ENCODE assay signal across 22 cellular contexts in the genomic region with DNA sequence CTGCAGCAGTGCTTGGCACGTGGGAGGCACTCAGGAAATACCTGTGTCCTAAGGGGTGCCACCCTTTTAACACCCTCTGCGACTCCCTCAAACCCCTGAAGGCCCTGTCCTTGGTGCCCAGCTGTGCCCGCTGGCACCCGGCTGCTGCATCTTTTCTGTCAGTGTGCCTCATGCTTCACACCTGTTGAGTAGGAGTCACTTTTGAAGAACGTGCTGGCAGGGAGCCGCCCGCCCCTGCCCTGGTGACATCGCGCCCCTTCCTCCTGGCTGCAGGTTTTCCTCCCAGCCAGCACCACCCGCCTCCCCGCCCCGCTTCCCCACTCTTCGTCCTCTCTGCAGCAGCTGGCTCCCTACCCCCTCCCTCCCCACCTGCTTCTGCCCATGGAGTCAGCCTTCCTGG. TPM values are rescaled to one million over a fixed set of nuclear protein-coding genes. Genes with fewer than 3 reads are reported as not detected.
DNase-seq lines count a peak whose midpoint lies in the region; ATAC-seq and TF ChIP-seq lines count a peak whose summit lies in the region.
"Had no signal": no experiment of that assay in that cellular context is flagged by ENCODE, and none has a peak within 500 bp of the region (broad histone marks: within the 10 kb centered on the region; RNA-seq: fewer than 3 reads in every experiment).

No MANE protein-coding gene starts in this region.

- peak overlapping the region; percentile 33; the same call in 1 of the 2 replicates for H3K9ac ChIP-seq in OCI-LY3 (ENCODE audit: low read length)

- no peaks in the 10 kb centered on the region for H3K79me2 ChIP-seq in OCI-LY3 (ENCODE audit: low read length)
- H3K79me2 ChIP-seq: hepatocyte had no signal

- 35 to 59% (median 42%) methylated on average over 12 to 13 of the region's 13 CpGs for WGBS in spleen, 5 donors

- peaks cover 32% of the 10 kb centered on the region for H3K4me1 ChIP-seq in OCI-LY3 (ENCODE audit: low read length)
- H3K4me1 ChIP-seq in spleen, result peaks cover 14 to 74% (median 59%) of the 10 kb centered on the region in 6 donors
- H3K4me1 ChIP-seq: BE2C had no signal

- in situ Hi-C loops in brain microvascular endothelial cell (cut with HindIII; ENCODE audit: low pct_ligation_motif_present, low sequenced_read_pairs), result no loop called here

- H3K27me3 Mint-ChIP-seq in progenitor cell of endocrine pancreas, result no peaks in the 10 kb centered on the region
- H3K27me3 Mint-ChIP-seq: activated naive CD8-positive, alpha-beta T cell treated with anti-CD3 and anti-CD28 coated beads, Interleukin-2, amount 10 ng/mL, durations not matched to agents 7 days and 5 days had no signal

- no peak for TF ChIP-seq CTCF in OCI-LY3 (IDR thresholded peaks at IDR 0.05; ENCODE audit: low read depth, low read length)
- no peak for TF ChIP-seq CTCF in spleen (IDR thresholded peaks at IDR 0.05 in 8 of 11, conservative IDR thresholded peaks at IDR 0.05 in 3 of 11)
- no peak for TF ChIP-seq CTCF in progenitor cell of endocrine pancreas (IDR thresholded peaks at IDR 0.05; ENCODE audit: unreplicated experiment)
- TF ChIP-seq CTCF in brain microvascular endothelial cell (IDR thresholded peaks at IDR 0.05; ENCODE audit: low read depth, low read length, missing control alignments), result no peak

- peak; percentile 5 for DNase-seq in GDM1 (lab: John Stamatoyannopoulos, UW)
- DNase-seq in spleen, result no peak
- DNase-seq in NCI-H226, result no peak
- DNase-seq in progenitor cell of endocrine pancreas (ENCODE audit: low spot score, unreplicated experiment), result no peak
- DNase-seq in brain microvascular endothelial cell, result no peak
- DNase-seq: activated CD8-positive, alpha-beta T cell treated with anti-CD3 and anti-CD28 coated beads, Interleukin-2, amount 10 ng/mL, durations not matched to agents 7 days and 5 days; BE2C; caudate nucleus; effector CD4-positive, alpha-beta T cell; HCEC 1CT; NCI-H2081; NCI-H526 treated with DMSO at 0.1 percent for 48 hours had no signal

- no peak overlapping the region for H2AFZ ChIP-seq in OCI-LY3 (ENCODE audit: low read depth, low read length)
- H2AFZ ChIP-seq: hepatocyte had no signal

- no peak for TF ChIP-seq POLR2A in spleen (IDR thresholded peaks at IDR 0.05)

- intact Hi-C loops in spleen (cut with DNase I; ENCODE audit: low total_unique reads), result no loop called here

- H3K27me3 ChIP-seq in OCI-LY3 (ENCODE audit: low read depth, low read length), result no peaks in the 10 kb centered on the region
- H3K27me3 ChIP-seq in layer of hippocampus (ENCODE audit: control insufficient read depth, insufficient read depth, low read length), result no peaks in the 10 kb centered on the region
- H3K27me3 ChIP-seq in spleen (replicated peaks in 1 of 7), result no peaks in the 10 kb centered on the region
- H3K27me3 ChIP-seq in brain microvascular endothelial cell (replicated peaks), result no peaks in the 10 kb centered on the region
- H3K27me3 ChIP-seq: BE2C, hepatocyte had no signal

- H3K27ac ChIP-seq in OCI-LY3 (ENCODE audit: low read length), result peak overlapping the region; percentile 80
- H3K27ac ChIP-seq in layer of hippocampus (ENCODE audit: low read depth, low read length), result peak overlapping the region; percentile 50
- peak overlapping the region; percentile 65 to 91 (median 84) for H3K27ac ChIP-seq in spleen
- H3K27ac ChIP-seq in brain microvascular endothelial cell, result no peak overlapping the region
- H3K27ac ChIP-seq: hepatocyte, VCaP had no signal

- no peak overlapping the region for H3K4me3 Mint-ChIP-seq in progenitor cell of endocrine pancreas (ENCODE audit: low read depth)
- H3K4me3 Mint-ChIP-seq: activated CD8-positive, alpha-beta T cell treated with anti-CD3 and anti-CD28 coated beads, Interleukin-2, amount 10 ng/mL, durations not matched to agents 7 days and 5 days; activated naive CD8-positive, alpha-beta T cell treated with anti-CD3 and anti-CD28 coated beads, Interleukin-2, amount 10 ng/mL, durations not matched to agents 7 days and 5 days had no signal

- H4K20me1 ChIP-seq in OCI-LY3 (ENCODE audit: insufficient read depth, low read length), result no peaks in the 10 kb centered on the region; the same call in 1 of the 2 replicates

- H3K4me1 Mint-ChIP-seq in progenitor cell of endocrine pancreas (ENCODE audit: low read depth), result peaks cover 7% of the 10 kb centered on the region

- no peaks in the 10 kb centered on the region for H3K9me3 Mint-ChIP-seq in progenitor cell of endocrine pancreas (ENCODE audit: low read depth)
- H3K9me3 Mint-ChIP-seq: activated naive CD8-positive, alpha-beta T cell treated with anti-CD3 and anti-CD28 coated beads, Interleukin-2, amount 10 ng/mL, durations not matched to agents 7 days and 5 days had no signal

- ATAC-seq in GM18517 (IDR thresholded peaks at IDR 0.05; ENCODE audit: unreplicated experiment), result no peak
- ATAC-seq: activated CD8-positive, alpha-beta T cell treated with anti-CD3 and anti-CD28 coated beads, Interleukin-2, amount 10 ng/mL, durations not matched to agents 7 days and 5 days; Panc1 had no signal

- H3K36me3 Mint-ChIP-seq in progenitor cell of endocrine pancreas (ENCODE audit: insufficient read depth), result peaks cover 6% of the 10 kb centered on the region

- no peaks in the 10 kb centered on the region for H3K9me3 ChIP-seq in OCI-LY3 (ENCODE audit: insufficient read depth, low read length)
- no peaks in the 10 kb centered on the region for H3K9me3 ChIP-seq in spleen
- H3K9me3 ChIP-seq: BE2C had no signal

- no peak overlapping the region for H3K27ac Mint-ChIP-seq in progenitor cell of endocrine pancreas

- H3K4me3 ChIP-seq in OCI-LY3 (ENCODE audit: low read length), result 0 out of 2 replicates have a peak overlapping the region, but pooled peaks have one; percentile 35
- peak overlapping the region in 1 of 8 donors; percentile 35 for H3K4me3 ChIP-seq in spleen
- H3K4me3 ChIP-seq in brain microvascular endothelial cell (ENCODE audit: low read depth, low read length), result no peak overlapping the region
- H3K4me3 ChIP-seq: hepatocyte had no signal

- peak overlapping the region; percentile 94 for H3K4me2 ChIP-seq in OCI-LY3 (ENCODE audit: low read length)
- H3K4me2 ChIP-seq: hepatocyte had no signal

- peaks cover 42% of the 10 kb centered on the region for H3K36me3 ChIP-seq in OCI-LY3 (replicated peaks; ENCODE audit: low read depth, low read length)
- H3K36me3 ChIP-seq in spleen, result peaks cover 7 to 100% (median 82%) of the 10 kb centered on the region in 6 donors
- H3K36me3 ChIP-seq in brain microvascular endothelial cell (replicated peaks), result peaks cover 69% of the 10 kb centered on the region
- H3K36me3 ChIP-seq: BE2C had no signal

RNA-seq across cellular contexts. Expression of gene FRMD8, which starts 17.8 kb away (rescaled TPM):
- total RNA-seq in spleen, result 100 to 1,000 TPM in 3 of 7 donors, 10 to 100 TPM in 4; 65.4 to 128 (median 99.5) TPM
- polyA plus RNA-seq in spleen, result 10 to 100 TPM; 19.3 to 32.0 (median 23.4) TPM
- total RNA-seq in progenitor cell of endocrine pancreas, result 27.3 and 27.5 TPM in 2 replicates

RNA-seq across cellular contexts. Expression of gene NEAT1, which starts 18.4 kb away (rescaled TPM):
- 1,000 to 10,000 TPM in 2 of 7 donors, 100 to 1,000 TPM in 5; 266 to 1,804 (median 799) TPM for total RNA-seq in spleen
- polyA plus RNA-seq in spleen, result 1,000 to 10,000 TPM in 2 of 3 donors, 100 to 1,000 TPM in 1; 526 to 1,090 (median 1,018) TPM
- 78.8 and 99.9 TPM in 2 replicates for total RNA-seq in progenitor cell of endocrine pancreas

RNA-seq across cellular contexts. Expression of gene SLC25A45, which starts 21.8 kb away (rescaled TPM):
- total RNA-seq in spleen (10 to 100 TPM; 11.6 to 33.4 (median 25.7) TPM), progenitor cell of endocrine pancreas (4.0 and 5.3 TPM in 2 replicates)
- 10 to 100 TPM; 14.1 to 26.2 (median 24.1) TPM for polyA plus RNA-seq in spleen

RNA-seq across cellular contexts. Expression of gene TIGD3, which starts 49.7 kb away (rescaled TPM):
- total RNA-seq in spleen (1 to 10 TPM in 2 of 7 donors, under 1 TPM in 5; 0.56 to 2.7 (median 0.79) TPM), progenitor cell of endocrine pancreas (3.0 and 3.8 TPM in 2 replicates)
- polyA plus RNA-seq in spleen, result 1 to 10 TPM; 1.1 to 2.1 (median 1.4) TPM
- total RNA-seq: posterior vena cava, subcutaneous adipose tissue had no signal
- polyA plus RNA-seq: fibroblast of lung had no signal
